14 cellular contexts compared by ENCODE assay signal in genomic region chr9:16825971-16826370, GRCh38. TPM values are rescaled to one million over a fixed set of nuclear protein-coding genes. Genes with fewer than 3 reads are reported as not detected.
DNase-seq lines count a peak whose midpoint lies in the region; TF ChIP-seq lines count a peak whose summit lies in the region.
"Had no signal": no experiment of that assay in that cellular context is flagged by ENCODE, and none has a peak within 500 bp of the region (broad histone marks: within the 10 kb centered on the region; RNA-seq: fewer than 3 reads in every experiment).

No MANE protein-coding gene starts in this region.

- H3K4me3 ChIP-seq in SJSA1, result no peak overlapping the region
- H3K4me3 ChIP-seq: GM12878 had no signal

- no peaks in the 10 kb centered on the region for H3K27me3 ChIP-seq in SJSA1 (replicated peaks)

- DNase-seq in ELF-1 (ENCODE audit: low read depth, low spot score) (peak; percentile 68), SJSA1 (ENCODE audit: low read depth in 1 of 2, low spot score in 2 of 2) (peak; percentile 49 to 53), fibroblast of peridontal ligament (ENCODE audit: extremely low read depth) (peak; percentile 84), osteocyte (ENCODE audit: extremely low spot score, unreplicated experiment) (no peak), GF-D8 (lab: John Stamatoyannopoulos, UW) (no peak), NCI-H2171 (lab: John Stamatoyannopoulos, UW) (no peak), superior temporal gyrus (ENCODE audit: extremely low spot score) (no peak), T-helper 9 cell (no peak)
- DNase-seq: activated CD4-positive, CD25-positive, alpha-beta regulatory T cell; COR-L47; dermis blood vessel endothelial cell; stimulated activated CD4-positive, alpha-beta T cell treated with anti-CD3 and anti-CD28 coated beads, Interleukin-15, amount 100 ng/mL, for 24 hours had no signal

- H3K9me3 ChIP-seq in SJSA1 (replicated peaks), result no peaks in the 10 kb centered on the region

- no peaks in the 10 kb centered on the region for H3K36me3 Mint-ChIP-seq in osteocyte (ENCODE audit: unreplicated experiment)
- H3K36me3 Mint-ChIP-seq: stimulated activated effector memory CD8-positive, alpha-beta T cell treated with anti-CD3 and anti-CD28 coated beads, Interleukin-12 subunit alpha, Interleukin-12 subunit beta, amount 100 ng/mL, for 72 hours had no signal

- H3K36me3 ChIP-seq in SJSA1, result no peaks in the 10 kb centered on the region

- H3K4me1 Mint-ChIP-seq in osteocyte (ENCODE audit: unreplicated experiment), result peaks cover 94% of the 10 kb centered on the region
- H3K4me1 Mint-ChIP-seq: stimulated activated effector memory CD8-positive, alpha-beta T cell treated with anti-CD3 and anti-CD28 coated beads, Interleukin-12 subunit alpha, Interleukin-12 subunit beta, amount 100 ng/mL, for 72 hours had no signal

- H3K4me1 ChIP-seq in SJSA1 (replicated peaks), result peaks cover 38% of the 10 kb centered on the region

- no peaks in the 10 kb centered on the region for H3K9me3 Mint-ChIP-seq in osteocyte (ENCODE audit: unreplicated experiment)

- peak overlapping the region; percentile 89 for H3K27ac Mint-ChIP-seq in osteocyte (ENCODE audit: unreplicated experiment)
- H3K27ac Mint-ChIP-seq: stimulated activated effector memory CD8-positive, alpha-beta T cell treated with anti-CD3 and anti-CD28 coated beads, Interleukin-12 subunit alpha, Interleukin-12 subunit beta, amount 100 ng/mL, for 72 hours had no signal

- H3K27ac ChIP-seq in SJSA1, result no peak overlapping the region

- H3K27me3 Mint-ChIP-seq in osteocyte (ENCODE audit: unreplicated experiment), result no peaks in the 10 kb centered on the region

- no peak for TF ChIP-seq CTCF in osteocyte (IDR thresholded peaks at IDR 0.05)

- peak overlapping the region; percentile 57 for H3K4me3 Mint-ChIP-seq in osteocyte (ENCODE audit: unreplicated experiment)
- H3K4me3 Mint-ChIP-seq: stimulated activated effector memory CD8-positive, alpha-beta T cell treated with anti-CD3 and anti-CD28 coated beads, Interleukin-12 subunit alpha, Interleukin-12 subunit beta, amount 100 ng/mL, for 72 hours had no signal

RNA-seq across cellular contexts. Expression of gene BNC2, which starts 44.5 kb away (rescaled TPM):
- 1.6 and 4.9 TPM in 2 replicates for total RNA-seq in SJSA1 (2014; rRNA removed; shearing (Covaris generic))
- 66.2 and 66.5 TPM in 2 replicates for total RNA-seq in osteocyte

Comparison
In these comparisons a context has a peak if more than half of its experiments do, and no peak if none do; other contexts are left out.
1. DNase-seq: peak in ELF-1 (single experiment), SJSA1 (2 of 2) and fibroblast of peridontal ligament (single experiment); none in osteocyte (single experiment), GF-D8 (single experiment), NCI-H2171 (single experiment), superior temporal gyrus (single experiment) and T-helper 9 cell (single experiment).
2. RNA of gene BNC2, which starts 44.5 kb away (total RNA-seq): 66.2 to 66.5 TPM in osteocyte; 1.6 to 4.9 TPM in SJSA1; every median in the first group is over 10 times any median in the second.